In genomic region chr2:190387422-190387821, GRCh38 we compare ENCODE assay signal across 2 cellular contexts.
TF ChIP-seq lines count a peak whose summit lies in the region.

No MANE protein-coding gene starts in this region.

TF ChIP-seq in HepG2, 621 proteins besides CTCF, POLR2A, EP300 and RAD21:
- TF ChIP-seq PCBP1 (IDR thresholded peaks at IDR 0.05; ENCODE audit: borderline replicate concordance, low read depth, low read length) (no peak), ZNF12 (CRISPR knock-in tag; IDR thresholded peaks at IDR 0.05) (peak; percentile 95)
TF ChIP-seq in HepG2: peak in this region for 1.

TF ChIP-seq in K562, 482 proteins besides CTCF, POLR2A, EP300 and RAD21:
- peak; percentile 96 for TF ChIP-seq ZNF12 (CRISPR knock-in tag; IDR thresholded peaks at IDR 0.05)
- TF ChIP-seq SMARCA4 (IDR thresholded peaks at IDR 0.05): no peak
